In genomic region chr2:231556496-231556895, GRCh38 we compare ENCODE assay signal across 18 cellular contexts. TPM values are rescaled to one million over a fixed set of nuclear protein-coding genes. Genes with fewer than 3 reads are reported as not detected.
"Had no signal": no experiment of that assay in that cellular context is flagged by ENCODE, and none has a peak within 500 bp of the region (broad histone marks: within the 10 kb centered on the region; RNA-seq: fewer than 3 reads in every experiment).

No MANE protein-coding gene starts in this region.

RNA-seq across cellular contexts. Expression of gene NMUR1, which starts 26.3 kb away (rescaled TPM):
- total RNA-seq: activated B cell treated with CpG ODN at 0.5 μM for 24 hours; activated naive CD4-positive, alpha-beta T cell treated with anti-CD3 and anti-CD28 coated beads for 36 hours; activated T-helper 1 cell treated with anti-CD3 and anti-CD28 coated beads, Interleukin-12 subunit alpha, Interleukin-12 subunit beta, Interleukin-2, Interleukin-4 antibody, amounts not matched to agents 30 ng/mL and 10 ng/mL and 1 ng/mL, durations not matched to agents 14 hours and 24 hours and 36 hours; endothelial cell of umbilical vein; fibroblast of villous mesenchyme; glomerular endothelial cell had no signal
- polyA plus RNA-seq: endothelial cell of umbilical vein had no signal

RNA-seq across cellular contexts. Expression of gene TEX44, which starts 36.2 kb away (rescaled TPM):
- total RNA-seq: activated B cell treated with CpG ODN at 0.5 μM for 24 hours; activated CD8-positive, alpha-beta T cell treated with anti-CD3 and anti-CD28 coated beads for 36 hours; activated naive CD4-positive, alpha-beta T cell treated with anti-CD3 and anti-CD28 coated beads for 36 hours; activated T-helper 1 cell treated with anti-CD3 and anti-CD28 coated beads, Interleukin-12 subunit alpha, Interleukin-12 subunit beta, Interleukin-2, Interleukin-4 antibody, amounts not matched to agents 30 ng/mL and 10 ng/mL and 1 ng/mL, durations not matched to agents 14 hours and 24 hours and 36 hours; activated T-helper 2 cell treated with anti-CD3 and anti-CD28 coated beads, Interferon-gamma antibody, Interleukin-2, Interleukin-4, amounts not matched to agents 10 μg/mL and 5 μg/mL and 100 μg/mL, durations not matched to agents 14 hours and 24 hours and 36 hours; adrenal gland; aorta; body of pancreas; chondrocyte; dermis blood vessel endothelial cell; endothelial cell of umbilical vein; esophagus squamous epithelium; fibroblast of lung; fibroblast of villous mesenchyme; gastroesophageal sphincter; glomerular endothelial cell; T-helper 17 cell had no signal
- polyA plus RNA-seq: adrenal gland, aorta, endothelial cell of umbilical vein, esophagus, fibroblast of lung had no signal
